In genomic region chr11:69945157-69945556, GRCh38 we compare ENCODE assay signal across 9 cellular contexts.
"Had no signal": no experiment of that assay in that cellular context is flagged by ENCODE, and none has a peak within 500 bp of the region (broad histone marks: within the 10 kb centered on the region; RNA-seq: fewer than 3 reads in every experiment).

No MANE protein-coding gene starts in this region.

- DNase-seq: GM23248, GOT3, H9, HCEC 1CT, HFFc6, KBM-7 had no signal

- H2AFZ ChIP-seq: GM23248 had no signal

- H3K4me2 ChIP-seq: KMS-11 had no signal

- H3K9ac ChIP-seq: GM23248, KMS-11 had no signal

- H3K27ac Mint-ChIP-seq: H9, HFFc6 had no signal

- FAIRE-seq: H54, HTR-8/SVneo had no signal

- H3K4me3 ChIP-seq: GM23248 had no signal

- H3K4me3 Mint-ChIP-seq: H9, HFFc6 had no signal

- H3K27ac ChIP-seq: GM23248, KMS-11 had no signal

- H3K9me3 Mint-ChIP-seq: HFFc6 had no signal
